ENCODE assay signal across 2 cellular contexts in the genomic region with DNA sequence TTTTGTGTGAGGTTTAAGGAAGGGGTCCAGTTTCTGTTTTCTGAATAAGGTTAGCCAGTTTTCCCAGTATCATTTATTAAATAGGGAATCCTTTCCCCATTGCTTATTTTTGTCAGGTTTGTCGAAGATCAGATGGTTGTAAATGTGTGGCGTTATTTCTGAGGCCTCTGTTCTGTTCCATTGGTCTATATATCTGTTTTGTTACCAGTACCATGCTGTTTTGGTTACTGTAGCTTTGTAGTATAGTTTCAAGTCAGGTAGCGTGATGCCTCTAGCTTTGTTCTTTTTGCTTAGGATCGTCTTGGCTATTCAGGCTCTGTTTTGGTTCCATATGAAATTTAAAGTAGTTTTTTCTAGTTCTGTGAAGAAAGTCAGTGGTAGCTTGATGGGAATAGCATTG. TPM values are rescaled to one million over a fixed set of nuclear protein-coding genes. Genes with fewer than 3 reads are reported as not detected.
"Had no signal": no experiment of that assay in that cellular context is flagged by ENCODE, and none has a peak within 500 bp of the region (broad histone marks: within the 10 kb centered on the region; RNA-seq: fewer than 3 reads in every experiment).

No MANE protein-coding gene starts in this region.

RNA-seq across cellular contexts. Expression of a gene that starts 39.4 kb away (rescaled TPM):
- total RNA-seq: GM23338, H4 had no signal
